In genomic region chr16:15798671-15799070, GRCh38 we compare ENCODE assay signal across 27 cellular contexts. TPM values are rescaled to one million over a fixed set of nuclear protein-coding genes. Genes with fewer than 3 reads are reported as not detected.
"Had no signal": no experiment of that assay in that cellular context is flagged by ENCODE, and none has a peak within 500 bp of the region (broad histone marks: within the 10 kb centered on the region; RNA-seq: fewer than 3 reads in every experiment).

No MANE protein-coding gene starts in this region.

- H3K27ac Mint-ChIP-seq: activated CD8-positive, alpha-beta T cell treated with anti-CD3 and anti-CD28 coated beads for 36 hours; activated naive CD8-positive, alpha-beta T cell treated with anti-CD3 and anti-CD28 coated beads, Interleukin-2, amount 10 ng/mL, durations not matched to agents 7 days and 5 days; T-helper 1 cell treated with Interleukin-12 subunit alpha and Interleukin-12 subunit beta and Interleukin-4 antibody, amounts not matched to agents 30 μg/mL and 1 μg/mL, for 36 hours had no signal

- H3K36me3 Mint-ChIP-seq: activated naive CD8-positive, alpha-beta T cell treated with anti-CD3 and anti-CD28 coated beads, Interleukin-2, amount 10 ng/mL, durations not matched to agents 7 days and 5 days had no signal

- H3K4me1 Mint-ChIP-seq: activated naive CD8-positive, alpha-beta T cell treated with anti-CD3 and anti-CD28 coated beads, Interleukin-2, amount 10 ng/mL, durations not matched to agents 7 days and 5 days had no signal

- H3K4me3 ChIP-seq: adrenal gland, body of pancreas, MG63, Peyer's patch, SJSA1 had no signal

- H3K9me3 ChIP-seq: adrenal gland, body of pancreas had no signal

- H3K4me1 ChIP-seq: adrenal gland, body of pancreas had no signal

- H3K4me3 Mint-ChIP-seq: activated CD8-positive, alpha-beta T cell treated with anti-CD3 and anti-CD28 coated beads for 36 hours; activated naive CD8-positive, alpha-beta T cell treated with anti-CD3 and anti-CD28 coated beads, Interleukin-2, amount 10 ng/mL, durations not matched to agents 7 days and 5 days; T-helper 1 cell treated with Interleukin-12 subunit alpha and Interleukin-12 subunit beta and Interleukin-4 antibody, amounts not matched to agents 30 μg/mL and 1 μg/mL, for 36 hours had no signal

- H3K27me3 ChIP-seq: adrenal gland, body of pancreas, MG63, Peyer's patch, SJSA1 had no signal

- H3K36me3 ChIP-seq: adrenal gland, MG63, Peyer's patch, SJSA1 had no signal

- ATAC-seq: activated CD4-positive, CD25-positive, alpha-beta regulatory T cell treated with anti-CD3 and anti-CD28 coated beads, Interleukin-2, amount 50 U/mL, for 24 hours; activated CD8-positive, alpha-beta T cell treated with anti-CD3 and anti-CD28 coated beads for 36 hours; body of pancreas; SK-N-SH treated with all-trans-retinoic acid at 6 μM for 48 hours had no signal

- DNase-seq: activated CD4-positive, alpha-beta T cell treated with anti-CD3 and anti-CD28 coated beads for 4 hours; activated CD8-positive, alpha-beta memory T cell treated with anti-CD3 and anti-CD28 coated beads, Interleukin-2, amount 50 U/mL, for 48 hours; activated CD8-positive, alpha-beta T cell treated with anti-CD3 and anti-CD28 coated beads for 36 hours; activated naive CD4-positive, alpha-beta T cell treated with anti-CD3 and anti-CD28 coated beads, Interleukin-2, amount 50 U/mL, for 16 hours; activated naive CD8-positive, alpha-beta T cell treated with anti-CD3 and anti-CD28 coated beads, Interleukin-2, amount 10 ng/mL, durations not matched to agents 7 days and 5 days; activated T-cell treated with anti-CD3 and anti-CD28 coated beads, Interleukin-2, amount 50 U/mL, for 1 hour; adrenal gland; anterior cingulate cortex; body of pancreas; MG63; MV-4-11; NCI-H1092 treated with DMSO at 0.1 percent for 48 hours; NCI-H1417 treated with DMSO at 0.1 percent for 48 hours; NCI-H1694; NCI-H2029 treated with DMSO at 0.1 percent for 48 hours; NCI-H510A treated with DMSO at 0.1 percent for 48 hours; NCI-H69; NK-92 treated with Interleukin-12 subunit alpha and Interleukin-12 subunit beta, amount 100 ng/mL, for 24 hours; OCI-M1; Peyer's patch; Right ventricle myocardium superior; SW 1271 had no signal

- H3K27ac ChIP-seq: adrenal gland, body of pancreas, RWPE1, SJSA1 had no signal

RNA-seq across cellular contexts. Expression of gene MYH11, which starts 58.2 kb away (rescaled TPM):
- total RNA-seq: activated CD8-positive, alpha-beta T cell treated with anti-CD3 and anti-CD28 coated beads for 36 hours; activated naive CD8-positive, alpha-beta T cell treated with anti-CD3 and anti-CD28 coated beads, Interleukin-2, amount 10 ng/mL, durations not matched to agents 7 days and 5 days had no signal
